In the genomic region with DNA sequence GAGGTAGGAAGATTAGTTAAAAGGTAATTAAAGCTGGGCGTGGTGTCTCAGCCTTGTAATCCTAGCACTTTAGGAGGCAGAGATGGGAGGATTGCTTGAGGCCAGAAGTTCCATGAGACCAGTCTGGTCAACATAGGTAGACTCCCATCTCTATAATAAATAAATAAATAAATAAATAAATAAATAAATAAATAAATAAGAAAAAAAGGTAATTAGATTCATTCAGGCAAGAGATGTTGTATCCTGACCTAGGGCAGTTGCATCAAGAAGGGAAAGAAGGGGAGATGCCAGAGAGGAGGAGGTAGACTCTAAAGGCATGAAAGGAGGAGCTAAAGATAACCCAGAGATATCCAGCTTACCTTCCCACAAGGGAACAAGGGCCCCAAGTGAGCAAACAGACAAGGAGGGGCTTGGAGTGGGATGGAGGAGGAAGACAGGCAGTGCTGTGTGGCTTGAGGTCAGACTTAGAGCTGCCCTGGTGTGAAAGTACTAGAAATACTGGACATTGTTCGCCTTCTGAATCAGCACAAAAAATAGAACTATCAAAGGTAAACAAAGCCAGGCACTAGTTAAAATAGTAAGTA, we compare ENCODE assay signal across 1 cellular context.
TF ChIP-seq lines count a peak whose summit lies in the region.

No MANE protein-coding gene starts in this region.

TF ChIP-seq in HEK293, 187 proteins besides CTCF, POLR2A, EP300 and RAD21 (continued from another document and continues in another):
- TF ChIP-seq ZBTB8A (tag by site-specific recombination; IDR thresholded peaks at IDR 0.05) (peak; percentile 85), GLI2 (tag by site-specific recombination; IDR thresholded peaks at IDR 0.05; ENCODE audit: borderline replicate concordance, low read depth) (no peak; the same call in 1 of the 2 replicates), ZNF837 (tag by site-specific recombination; IDR thresholded peaks at IDR 0.05) (no peak), ZNF777 (tag by site-specific recombination; IDR thresholded peaks at IDR 0.05; ENCODE audit: borderline replicate concordance) (no peak), ZNF514 (tag by site-specific recombination; IDR thresholded peaks at IDR 0.05) (no peak), ZNF670 (tag by site-specific recombination; IDR thresholded peaks at IDR 0.05; ENCODE audit: low read depth) (no peak), YY1 (tag by site-specific recombination; IDR thresholded peaks at IDR 0.05) (no peak), ZNF16 (tag by site-specific recombination; IDR thresholded peaks at IDR 0.05; ENCODE audit: low read depth) (no peak), ZNF221 (tag by site-specific recombination; IDR thresholded peaks at IDR 0.05; ENCODE audit: borderline replicate concordance) (no peak), WT1 (tag by site-specific recombination; IDR thresholded peaks at IDR 0.05) (no peak), TRIM28 (IDR thresholded peaks at IDR 0.05; ENCODE audit: borderline replicate concordance, low read length) (no peak), SP7 (tag by site-specific recombination; IDR thresholded peaks at IDR 0.05) (no peak), GLI4 (tag by site-specific recombination; IDR thresholded peaks at IDR 0.05) (no peak), ZSCAN30 (tag by site-specific recombination; IDR thresholded peaks at IDR 0.05) (no peak), ZNF791 (tag by site-specific recombination; IDR thresholded peaks at IDR 0.05) (peak; percentile 87), ZNF623 (tag by site-specific recombination; IDR thresholded peaks at IDR 0.05) (peak; percentile 79), KLF16 (tag by site-specific recombination; IDR thresholded peaks at IDR 0.05) (no peak), SP2 (tag by site-specific recombination; IDR thresholded peaks at IDR 0.05) (no peak), ZNF544 (tag by site-specific recombination; IDR thresholded peaks at IDR 0.05) (no peak), ZNF138 (tag by site-specific recombination; IDR thresholded peaks at IDR 0.05; ENCODE audit: borderline replicate concordance) (0 out of 2 replicates have a peak, but pooled peaks have one; percentile 36), ZNF169 (tag by site-specific recombination; IDR thresholded peaks at IDR 0.05) (no peak), TCF7L2 (IDR thresholded peaks at IDR 0.05; ENCODE audit: borderline replicate concordance, low read depth, low read length) (no peak), ZNF707 (tag by site-specific recombination; IDR thresholded peaks at IDR 0.05) (no peak), ZNF610 (tag by site-specific recombination; IDR thresholded peaks at IDR 0.05; ENCODE audit: borderline replicate concordance) (no peak), ZNF121 (tag by site-specific recombination; IDR thresholded peaks at IDR 0.05) (no peak), ZNF621 (tag by site-specific recombination; IDR thresholded peaks at IDR 0.05) (no peak), ZNF214 (tag by site-specific recombination; IDR thresholded peaks at IDR 0.05; ENCODE audit: borderline replicate concordance) (no peak), BCL11A (tag by site-specific recombination; IDR thresholded peaks at IDR 0.05; ENCODE audit: low read depth) (no peak), ZNF830 (tag by site-specific recombination; IDR thresholded peaks at IDR 0.05; ENCODE audit: low read depth) (no peak), ZNF626 (tag by site-specific recombination; IDR thresholded peaks at IDR 0.05) (no peak), ZNF23 (tag by site-specific recombination; IDR thresholded peaks at IDR 0.05; ENCODE audit: borderline replicate concordance) (no peak), ZIC2 (tag by site-specific recombination; IDR thresholded peaks at IDR 0.05) (no peak), ZNF112 (tag by site-specific recombination; IDR thresholded peaks at IDR 0.05) (no peak), ZNF239 (tag by site-specific recombination; IDR thresholded peaks at IDR 0.05) (no peak), ZNF404 (tag by site-specific recombination; IDR thresholded peaks at IDR 0.05) (peak; percentile 37; the same call in 1 of the 2 replicates)
- TF ChIP-seq, protein P1, sequence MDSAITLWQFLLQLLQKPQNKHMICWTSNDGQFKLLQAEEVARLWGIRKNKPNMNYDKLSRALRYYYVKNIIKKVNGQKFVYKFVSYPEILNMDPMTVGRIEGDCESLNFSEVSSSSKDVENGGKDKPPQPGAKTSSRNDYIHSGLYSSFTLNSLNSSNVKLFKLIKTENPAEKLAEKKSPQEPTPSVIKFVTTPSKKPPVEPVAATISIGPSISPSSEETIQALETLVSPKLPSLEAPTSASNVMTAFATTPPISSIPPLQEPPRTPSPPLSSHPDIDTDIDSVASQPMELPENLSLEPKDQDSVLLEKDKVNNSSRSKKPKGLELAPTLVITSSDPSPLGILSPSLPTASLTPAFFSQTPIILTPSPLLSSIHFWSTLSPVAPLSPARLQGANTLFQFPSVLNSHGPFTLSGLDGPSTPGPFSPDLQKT (IDR thresholded peaks at IDR 0.05; ENCODE audit: borderline replicate concordance, low read depth, low read length) = no peak
- TF ChIP-seq, protein P2, sequence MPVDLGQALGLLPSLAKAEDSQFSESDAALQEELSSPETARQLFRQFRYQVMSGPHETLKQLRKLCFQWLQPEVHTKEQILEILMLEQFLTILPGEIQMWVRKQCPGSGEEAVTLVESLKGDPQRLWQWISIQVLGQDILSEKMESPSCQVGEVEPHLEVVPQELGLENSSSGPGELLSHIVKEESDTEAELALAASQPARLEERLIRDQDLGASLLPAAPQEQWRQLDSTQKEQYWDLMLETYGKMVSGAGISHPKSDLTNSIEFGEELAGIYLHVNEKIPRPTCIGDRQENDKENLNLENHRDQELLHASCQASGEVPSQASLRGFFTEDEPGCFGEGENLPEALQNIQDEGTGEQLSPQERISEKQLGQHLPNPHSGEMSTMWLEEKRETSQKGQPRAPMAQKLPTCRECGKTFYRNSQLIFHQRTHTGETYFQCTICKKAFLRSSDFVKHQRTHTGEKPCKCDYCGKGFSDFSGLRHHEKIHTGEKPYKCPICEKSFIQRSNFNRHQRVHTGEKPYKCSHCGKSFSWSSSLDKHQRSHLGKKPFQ (tag by site-specific recombination; IDR thresholded peaks at IDR 0.05) = no peak
- TF ChIP-seq, protein P3, sequence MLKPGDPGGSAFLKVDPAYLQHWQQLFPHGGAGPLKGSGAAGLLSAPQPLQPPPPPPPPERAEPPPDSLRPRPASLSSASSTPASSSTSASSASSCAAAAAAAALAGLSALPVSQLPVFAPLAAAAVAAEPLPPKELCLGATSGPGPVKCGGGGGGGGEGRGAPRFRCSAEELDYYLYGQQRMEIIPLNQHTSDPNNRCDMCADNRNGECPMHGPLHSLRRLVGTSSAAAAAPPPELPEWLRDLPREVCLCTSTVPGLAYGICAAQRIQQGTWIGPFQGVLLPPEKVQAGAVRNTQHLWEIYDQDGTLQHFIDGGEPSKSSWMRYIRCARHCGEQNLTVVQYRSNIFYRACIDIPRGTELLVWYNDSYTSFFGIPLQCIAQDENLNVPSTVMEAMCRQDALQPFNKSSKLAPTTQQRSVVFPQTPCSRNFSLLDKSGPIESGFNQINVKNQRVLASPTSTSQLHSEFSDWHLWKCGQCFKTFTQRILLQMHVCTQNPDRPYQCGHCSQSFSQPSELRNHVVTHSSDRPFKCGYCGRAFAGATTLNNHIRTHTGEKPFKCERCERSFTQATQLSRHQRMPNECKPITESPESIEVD (tag by site-specific recombination; IDR thresholded peaks at IDR 0.05) = no peak
- TF ChIP-seq, protein P4, sequence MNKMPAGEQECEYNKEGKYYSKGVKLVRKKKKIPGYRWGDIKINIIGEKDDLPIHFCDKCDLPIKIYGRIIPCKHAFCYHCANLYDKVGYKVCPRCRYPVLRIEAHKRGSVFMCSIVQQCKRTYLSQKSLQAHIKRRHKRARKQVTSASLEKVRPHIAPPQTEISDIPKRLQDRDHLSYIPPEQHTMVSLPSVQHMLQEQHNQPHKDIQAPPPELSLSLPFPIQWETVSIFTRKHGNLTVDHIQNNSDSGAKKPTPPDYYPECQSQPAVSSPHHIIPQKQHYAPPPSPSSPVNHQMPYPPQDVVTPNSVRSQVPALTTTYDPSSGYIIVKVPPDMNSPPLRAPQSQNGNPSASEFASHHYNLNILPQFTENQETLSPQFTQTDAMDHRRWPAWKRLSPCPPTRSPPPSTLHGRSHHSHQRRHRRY (tag by site-specific recombination; IDR thresholded peaks at IDR 0.05) = no peak
- TF ChIP-seq, protein P5, sequence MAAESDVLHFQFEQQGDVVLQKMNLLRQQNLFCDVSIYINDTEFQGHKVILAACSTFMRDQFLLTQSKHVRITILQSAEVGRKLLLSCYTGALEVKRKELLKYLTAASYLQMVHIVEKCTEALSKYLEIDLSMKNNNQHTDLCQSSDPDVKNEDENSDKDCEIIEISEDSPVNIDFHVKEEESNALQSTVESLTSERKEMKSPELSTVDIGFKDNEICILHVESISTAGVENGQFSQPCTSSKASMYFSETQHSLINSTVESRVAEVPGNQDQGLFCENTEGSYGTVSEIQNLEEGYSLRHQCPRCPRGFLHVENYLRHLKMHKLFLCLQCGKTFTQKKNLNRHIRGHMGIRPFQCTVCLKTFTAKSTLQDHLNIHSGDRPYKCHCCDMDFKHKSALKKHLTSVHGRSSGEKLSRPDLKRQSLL (tag by site-specific recombination; IDR thresholded peaks at IDR 0.05) = no peak
- TF ChIP-seq, protein P6, sequence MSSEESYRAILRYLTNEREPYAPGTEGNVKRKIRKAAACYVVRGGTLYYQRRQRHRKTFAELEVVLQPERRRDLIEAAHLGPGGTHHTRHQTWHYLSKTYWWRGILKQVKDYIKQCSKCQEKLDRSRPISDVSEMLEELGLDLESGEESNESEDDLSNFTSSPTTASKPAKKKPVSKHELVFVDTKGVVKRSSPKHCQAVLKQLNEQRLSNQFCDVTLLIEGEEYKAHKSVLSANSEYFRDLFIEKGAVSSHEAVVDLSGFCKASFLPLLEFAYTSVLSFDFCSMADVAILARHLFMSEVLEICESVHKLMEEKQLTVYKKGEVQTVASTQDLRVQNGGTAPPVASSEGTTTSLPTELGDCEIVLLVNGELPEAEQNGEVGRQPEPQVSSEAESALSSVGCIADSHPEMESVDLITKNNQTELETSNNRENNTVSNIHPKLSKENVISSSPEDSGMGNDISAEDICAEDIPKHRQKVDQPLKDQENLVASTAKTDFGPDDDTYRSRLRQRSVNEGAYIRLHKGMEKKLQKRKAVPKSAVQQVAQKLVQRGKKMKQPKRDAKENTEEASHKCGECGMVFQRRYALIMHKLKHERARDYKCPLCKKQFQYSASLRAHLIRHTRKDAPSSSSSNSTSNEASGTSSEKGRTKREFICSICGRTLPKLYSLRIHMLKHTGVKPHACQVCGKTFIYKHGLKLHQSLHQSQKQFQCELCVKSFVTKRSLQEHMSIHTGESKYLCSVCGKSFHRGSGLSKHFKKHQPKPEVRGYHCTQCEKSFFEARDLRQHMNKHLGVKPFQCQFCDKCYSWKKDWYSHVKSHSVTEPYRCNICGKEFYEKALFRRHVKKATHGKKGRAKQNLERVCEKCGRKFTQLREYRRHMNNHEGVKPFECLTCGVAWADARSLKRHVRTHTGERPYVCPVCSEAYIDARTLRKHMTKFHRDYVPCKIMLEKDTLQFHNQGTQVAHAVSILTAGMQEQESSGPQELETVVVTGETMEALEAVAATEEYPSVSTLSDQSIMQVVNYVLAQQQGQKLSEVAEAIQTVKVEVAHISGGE (tag by site-specific recombination; conservative IDR thresholded peaks at IDR 0.05; ENCODE audit: low read depth) = peak; percentile 88
- TF ChIP-seq, protein P7, sequence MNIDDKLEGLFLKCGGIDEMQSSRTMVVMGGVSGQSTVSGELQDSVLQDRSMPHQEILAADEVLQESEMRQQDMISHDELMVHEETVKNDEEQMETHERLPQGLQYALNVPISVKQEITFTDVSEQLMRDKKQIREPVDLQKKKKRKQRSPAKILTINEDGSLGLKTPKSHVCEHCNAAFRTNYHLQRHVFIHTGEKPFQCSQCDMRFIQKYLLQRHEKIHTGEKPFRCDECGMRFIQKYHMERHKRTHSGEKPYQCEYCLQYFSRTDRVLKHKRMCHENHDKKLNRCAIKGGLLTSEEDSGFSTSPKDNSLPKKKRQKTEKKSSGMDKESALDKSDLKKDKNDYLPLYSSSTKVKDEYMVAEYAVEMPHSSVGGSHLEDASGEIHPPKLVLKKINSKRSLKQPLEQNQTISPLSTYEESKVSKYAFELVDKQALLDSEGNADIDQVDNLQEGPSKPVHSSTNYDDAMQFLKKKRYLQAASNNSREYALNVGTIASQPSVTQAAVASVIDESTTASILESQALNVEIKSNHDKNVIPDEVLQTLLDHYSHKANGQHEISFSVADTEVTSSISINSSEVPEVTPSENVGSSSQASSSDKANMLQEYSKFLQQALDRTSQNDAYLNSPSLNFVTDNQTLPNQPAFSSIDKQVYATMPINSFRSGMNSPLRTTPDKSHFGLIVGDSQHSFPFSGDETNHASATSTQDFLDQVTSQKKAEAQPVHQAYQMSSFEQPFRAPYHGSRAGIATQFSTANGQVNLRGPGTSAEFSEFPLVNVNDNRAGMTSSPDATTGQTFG (tag by site-specific recombination; IDR thresholded peaks at IDR 0.05; ENCODE audit: borderline replicate concordance) = no peak
- TF ChIP-seq, protein P8, sequence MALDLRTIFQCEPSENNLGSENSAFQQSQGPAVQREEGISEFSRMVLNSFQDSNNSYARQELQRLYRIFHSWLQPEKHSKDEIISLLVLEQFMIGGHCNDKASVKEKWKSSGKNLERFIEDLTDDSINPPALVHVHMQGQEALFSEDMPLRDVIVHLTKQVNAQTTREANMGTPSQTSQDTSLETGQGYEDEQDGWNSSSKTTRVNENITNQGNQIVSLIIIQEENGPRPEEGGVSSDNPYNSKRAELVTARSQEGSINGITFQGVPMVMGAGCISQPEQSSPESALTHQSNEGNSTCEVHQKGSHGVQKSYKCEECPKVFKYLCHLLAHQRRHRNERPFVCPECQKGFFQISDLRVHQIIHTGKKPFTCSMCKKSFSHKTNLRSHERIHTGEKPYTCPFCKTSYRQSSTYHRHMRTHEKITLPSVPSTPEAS (tag by site-specific recombination; IDR thresholded peaks at IDR 0.05) = no peak
- TF ChIP-seq, protein P9, sequence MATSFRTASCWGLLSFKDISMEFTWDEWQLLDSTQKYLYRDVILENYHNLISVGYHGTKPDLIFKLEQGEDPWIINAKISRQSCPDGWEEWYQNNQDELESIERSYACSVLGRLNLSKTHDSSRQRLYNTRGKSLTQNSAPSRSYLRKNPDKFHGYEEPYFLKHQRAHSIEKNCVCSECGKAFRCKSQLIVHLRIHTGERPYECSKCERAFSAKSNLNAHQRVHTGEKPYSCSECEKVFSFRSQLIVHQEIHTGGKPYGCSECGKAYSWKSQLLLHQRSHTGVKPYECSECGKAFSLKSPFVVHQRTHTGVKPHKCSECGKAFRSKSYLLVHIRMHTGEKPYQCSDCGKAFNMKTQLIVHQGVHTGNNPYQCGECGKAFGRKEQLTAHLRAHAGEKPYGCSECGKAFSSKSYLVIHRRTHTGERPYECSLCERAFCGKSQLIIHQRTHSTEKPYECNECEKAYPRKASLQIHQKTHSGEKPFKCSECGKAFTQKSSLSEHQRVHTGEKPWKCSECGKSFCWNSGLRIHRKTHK (tag by site-specific recombination; IDR thresholded peaks at IDR 0.05) = no peak
- TF ChIP-seq, protein P10, sequence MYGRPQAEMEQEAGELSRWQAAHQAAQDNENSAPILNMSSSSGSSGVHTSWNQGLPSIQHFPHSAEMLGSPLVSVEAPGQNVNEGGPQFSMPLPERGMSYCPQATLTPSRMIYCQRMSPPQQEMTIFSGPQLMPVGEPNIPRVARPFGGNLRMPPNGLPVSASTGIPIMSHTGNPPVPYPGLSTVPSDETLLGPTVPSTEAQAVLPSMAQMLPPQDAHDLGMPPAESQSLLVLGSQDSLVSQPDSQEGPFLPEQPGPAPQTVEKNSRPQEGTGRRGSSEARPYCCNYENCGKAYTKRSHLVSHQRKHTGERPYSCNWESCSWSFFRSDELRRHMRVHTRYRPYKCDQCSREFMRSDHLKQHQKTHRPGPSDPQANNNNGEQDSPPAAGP (tag by site-specific recombination; IDR thresholded peaks at IDR 0.05) = no peak
- TF ChIP-seq, protein P11, sequence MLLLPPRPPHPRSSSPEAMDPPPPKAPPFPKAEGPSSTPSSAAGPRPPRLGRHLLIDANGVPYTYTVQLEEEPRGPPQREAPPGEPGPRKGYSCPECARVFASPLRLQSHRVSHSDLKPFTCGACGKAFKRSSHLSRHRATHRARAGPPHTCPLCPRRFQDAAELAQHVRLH (tag by site-specific recombination; IDR thresholded peaks at IDR 0.05) = peak; percentile 62; the same call in 1 of the 2 replicates
